Comparison of ENCODE assay signal across 31 cellular contexts in genomic region chr5:134913795-134914194, GRCh38. TPM values are rescaled to one million over a fixed set of nuclear protein-coding genes. Genes with fewer than 3 reads are reported as not detected.
"Had no signal": no experiment of that assay in that cellular context is flagged by ENCODE, and none has a peak within 500 bp of the region (broad histone marks: within the 10 kb centered on the region; RNA-seq: fewer than 3 reads in every experiment).

No MANE protein-coding gene starts in this region.

- H3K36me3 ChIP-seq: breast epithelium had no signal

- H3K4me1 Mint-ChIP-seq: activated B cell treated with CpG ODN at 0.5 μM for 24 hours; brain; central memory CD8-positive, alpha-beta T cell; endodermal cell had no signal

- ATAC-seq: activated CD8-positive, alpha-beta T cell treated with anti-CD3 and anti-CD28 coated beads for 36 hours; activated T-cell treated with anti-CD3 and anti-CD28 coated beads, Interleukin-2, amount 50 U/mL, for 4 hours; esophagus mucosa; T-helper 17 cell had no signal

- H3K27ac ChIP-seq: ascending aorta, breast epithelium, coronary artery, dorsolateral prefrontal cortex, WERI-Rb-1 had no signal

- DNase-seq: activated B cell treated with CpG ODN at 0.5 μM for 24 hours; activated CD4-positive, alpha-beta T cell treated with anti-CD3 and anti-CD28 coated beads for 4 hours; activated CD4-positive, alpha-beta T cell treated with anti-CD3 and anti-CD28 coated beads, Interleukin-2, amount 50 U/mL, for 1 hour; activated CD4-positive, alpha-beta T cell treated with anti-CD3 and anti-CD28 coated beads, Interleukin-2, amount 50 U/mL, for 48 hours; activated CD8-positive, alpha-beta memory T cell treated with anti-CD3 and anti-CD28 coated beads for 24 hours; activated CD8-positive, alpha-beta T cell treated with anti-CD3 and anti-CD28 coated beads for 36 hours; activated effector memory CD4-positive, alpha-beta T cell treated with Interleukin-2 at 50 U/mL for 16 hours; activated gamma-delta T cell treated with Interleukin-2 at 50 U/mL for 16 hours; activated naive CD4-positive, alpha-beta T cell treated with anti-CD3 and anti-CD28 coated beads, Interleukin-2, amount 50 U/mL, for 16 hours; activated naive CD4-positive, alpha-beta T cell treated with Interleukin-2 at 50 U/mL for 16 hours; activated T-cell treated with anti-CD3 and anti-CD28 coated beads, Interleukin-2, amount 50 U/mL, for 4 hours; dorsolateral prefrontal cortex; effector memory CD4-positive, alpha-beta T cell; endodermal cell; foreskin fibroblast; head of caudate nucleus; T-helper 1 cell; T-helper 17 cell; T1000; WERI-Rb-1 had no signal

- FAIRE-seq: frontal cortex had no signal

- H3K9me3 ChIP-seq: ascending aorta, breast epithelium had no signal

- H3K4me3 ChIP-seq: ascending aorta, breast epithelium, coronary artery, dorsolateral prefrontal cortex had no signal

- H3K4me1 ChIP-seq: ascending aorta, breast epithelium had no signal

- H3K27me3 ChIP-seq: ascending aorta, breast epithelium, dorsolateral prefrontal cortex had no signal

- H3K4me3 Mint-ChIP-seq: activated B cell treated with CpG ODN at 0.5 μM for 24 hours; activated CD8-positive, alpha-beta T cell treated with anti-CD3 and anti-CD28 coated beads for 36 hours; activated naive CD8-positive, alpha-beta T cell; activated T-cell treated with anti-CD3 and anti-CD28 coated beads, Interleukin-2, amount 50 U/mL, for 4 hours; brain; central memory CD8-positive, alpha-beta T cell; dendritic cell treated with granulocyte-macrophage colony-stimulating factor and Interleukin-4, amounts not matched to agents 40 ng/mL and 50 ng/mL, for 4 days; endodermal cell; T-helper 17 cell; T-helper 2 cell treated with Interferon-gamma antibody and Interleukin-4, amounts not matched to agents 5 μg/mL and 100 μg/mL, for 36 hours had no signal

- H3K27ac Mint-ChIP-seq: activated B cell treated with CpG ODN at 0.5 μM for 24 hours; activated CD8-positive, alpha-beta T cell treated with anti-CD3 and anti-CD28 coated beads for 36 hours; activated naive CD8-positive, alpha-beta T cell; brain; dendritic cell treated with granulocyte-macrophage colony-stimulating factor and Interleukin-4, amounts not matched to agents 40 ng/mL and 50 ng/mL, for 4 days; endodermal cell; T-helper 17 cell; T-helper 2 cell treated with Interferon-gamma antibody and Interleukin-4, amounts not matched to agents 5 μg/mL and 100 μg/mL, for 36 hours had no signal

- H3K27me3 Mint-ChIP-seq: activated B cell treated with CpG ODN at 0.5 μM for 24 hours; activated CD8-positive, alpha-beta T cell treated with anti-CD3 and anti-CD28 coated beads for 36 hours; activated naive CD8-positive, alpha-beta T cell; central memory CD8-positive, alpha-beta T cell; dendritic cell treated with granulocyte-macrophage colony-stimulating factor and Interleukin-4, amounts not matched to agents 40 ng/mL and 50 ng/mL, for 4 days; T-helper 17 cell had no signal

- H3K9me3 Mint-ChIP-seq: activated B cell treated with CpG ODN at 0.5 μM for 24 hours; activated CD8-positive, alpha-beta T cell treated with anti-CD3 and anti-CD28 coated beads for 36 hours; activated T-cell treated with anti-CD3 and anti-CD28 coated beads, Interleukin-2, amount 50 U/mL, for 4 hours; brain; central memory CD8-positive, alpha-beta T cell; dendritic cell treated with granulocyte-macrophage colony-stimulating factor and Interleukin-4, amounts not matched to agents 40 ng/mL and 50 ng/mL, for 4 days; endodermal cell; T-helper 2 cell treated with Interferon-gamma antibody and Interleukin-4, amounts not matched to agents 5 μg/mL and 100 μg/mL, for 36 hours had no signal

RNA-seq across cellular contexts. Expression of gene CATSPER3, which starts 53.9 kb away (rescaled TPM):
- total RNA-seq: ascending aorta, epithelial cell of proximal tubule had no signal
